Comparison of ENCODE assay signal across 9 cellular contexts in the genomic region with DNA sequence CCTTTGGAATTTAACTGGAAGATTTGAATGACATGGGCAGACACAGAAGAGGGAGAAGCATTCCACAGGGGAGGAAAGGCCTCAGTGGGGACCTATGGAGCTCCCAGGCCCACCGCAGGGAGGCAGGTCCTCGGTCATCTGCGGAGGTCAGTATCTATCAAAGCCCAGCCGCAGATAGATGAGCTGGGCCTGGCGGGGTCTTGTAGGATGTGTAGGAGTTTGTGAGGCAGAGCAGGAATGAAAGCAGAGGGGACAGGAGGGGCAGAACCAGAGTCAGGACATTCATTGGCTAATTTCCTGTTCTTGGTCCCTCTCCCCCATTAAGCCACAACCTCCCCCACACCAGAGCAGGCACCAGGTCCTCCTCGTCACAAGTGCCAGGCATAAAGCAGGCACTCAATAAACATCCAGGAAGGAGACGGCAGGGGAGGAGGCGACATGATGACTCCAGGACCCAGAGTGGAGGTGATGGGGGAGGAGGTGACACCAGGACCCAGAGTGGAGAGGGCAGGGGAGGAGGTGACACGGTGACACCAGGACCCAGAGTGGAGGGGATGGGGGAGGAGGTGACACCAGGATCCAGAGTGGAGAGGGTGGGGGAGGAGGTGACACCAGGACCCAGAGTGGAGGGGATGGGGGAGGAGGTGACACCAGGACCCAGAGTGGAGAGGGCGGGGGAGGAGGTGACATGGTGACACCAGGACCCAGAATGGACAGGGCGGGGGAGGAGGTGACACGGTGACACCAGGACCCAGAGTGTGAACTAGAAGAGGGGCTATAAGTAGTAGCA.
DNase-seq lines count a peak whose midpoint lies in the region; ATAC-seq and TF ChIP-seq lines count a peak whose summit lies in the region.
"Had no signal": no experiment of that assay in that cellular context is flagged by ENCODE, and none has a peak within 500 bp of the region (broad histone marks: within the 10 kb centered on the region; RNA-seq: fewer than 3 reads in every experiment).

No MANE protein-coding gene starts in this region.

- H3K9me3 Mint-ChIP-seq in activated naive CD4-positive, alpha-beta T cell treated with anti-CD3 and anti-CD28 coated beads for 36 hours, result peaks cover 12% of the 10 kb centered on the region
- H3K9me3 Mint-ChIP-seq in activated naive CD4-positive, alpha-beta T cell treated with anti-CD3 and anti-CD28 coated beads, Interleukin-2, amount 50 U/mL, for 72 hours, result peaks cover 0 to 11% of the 10 kb centered on the region in 2 donors
- peaks cover 0 to 12% (median 3%) of the 10 kb centered on the region in 9 donors for H3K9me3 Mint-ChIP-seq in naive thymus-derived CD8-positive, alpha-beta T cell
- H3K9me3 Mint-ChIP-seq in type B pancreatic cell, result no peaks in the 10 kb centered on the region

- CTCF ChIA-PET in activated naive CD4-positive, alpha-beta T cell treated with anti-CD3 and anti-CD28 coated beads for 36 hours (lab: Charles Lee), result no interaction called here

- intact Hi-C loops in activated naive CD4-positive, alpha-beta T cell treated with anti-CD3 and anti-CD28 coated beads for 36 hours (cut with micrococcal nuclease), result loop anchor here (5.0 kb wide), 4 partner anchors 86 to 241 kb away; a partner anchor contains a TSS

- POLR2A ChIA-PET in naive thymus-derived CD8-positive, alpha-beta T cell (lab: Charles Lee), result interaction anchor here (0.9 to 7.3 kb wide), 6 partner anchors 14 to 251 kb away, joined by 3 to 153 read pairs (median 4); no protein-coding TSS in a partner anchor

- H3K4me3 Mint-ChIP-seq in activated naive CD4-positive, alpha-beta T cell treated with anti-CD3 and anti-CD28 coated beads for 36 hours, result peak overlapping the region; percentile 84
- peak overlapping the region; percentile 12 to 76 (median 60) for H3K4me3 Mint-ChIP-seq in naive thymus-derived CD8-positive, alpha-beta T cell
- H3K4me3 Mint-ChIP-seq in type B pancreatic cell, result no peak overlapping the region

- peak; percentile 62 for DNase-seq in activated naive CD4-positive, alpha-beta T cell treated with anti-CD3 and anti-CD28 coated beads for 36 hours
- no peak for DNase-seq in activated naive CD4-positive, alpha-beta T cell treated with anti-CD3 and anti-CD28 coated beads, Interleukin-2, amount 50 U/mL, for 16 hours
- peak in 1 of 2 donors; percentile 50 for DNase-seq in activated naive CD4-positive, alpha-beta T cell treated with anti-CD3 and anti-CD28 coated beads, Interleukin-2, amount 50 U/mL, for 72 hours (ENCODE audit: low spot score in 2 of 2)
- no peak for DNase-seq in naive thymus-derived CD8-positive, alpha-beta T cell
- DNase-seq in type B pancreatic cell (ENCODE audit: extremely low spot score, unreplicated experiment) (no peak), NOMO-1 treated with DMSO at 0.1 percent for 48 hours (lab: John Stamatoyannopoulos, UW; ENCODE audit: unreplicated experiment) (no peak)
- no peak for DNase-seq in NK-92 treated with Interleukin-12 subunit alpha and Interleukin-12 subunit beta, amount 100 ng/mL, for 24 hours (lab: John Stamatoyannopoulos, UW)
- DNase-seq: foreskin keratinocyte had no signal

- peaks cover 38% of the 10 kb centered on the region for H3K36me3 Mint-ChIP-seq in activated naive CD4-positive, alpha-beta T cell treated with anti-CD3 and anti-CD28 coated beads for 36 hours (ENCODE audit: low read depth)
- peaks cover 39 to 45% of the 10 kb centered on the region in 2 donors for H3K36me3 Mint-ChIP-seq in activated naive CD4-positive, alpha-beta T cell treated with anti-CD3 and anti-CD28 coated beads, Interleukin-2, amount 50 U/mL, for 72 hours
- peaks cover 11 to 24% (median 21%) of the 10 kb centered on the region in 3 donors for H3K36me3 Mint-ChIP-seq in naive thymus-derived CD8-positive, alpha-beta T cell
- no peaks in the 10 kb centered on the region for H3K36me3 Mint-ChIP-seq in type B pancreatic cell

- peak overlapping the region; percentile 100 for H3K27ac Mint-ChIP-seq in activated naive CD4-positive, alpha-beta T cell treated with anti-CD3 and anti-CD28 coated beads for 36 hours
- H3K27ac Mint-ChIP-seq in activated naive CD4-positive, alpha-beta T cell treated with anti-CD3 and anti-CD28 coated beads, Interleukin-2, amount 50 U/mL, for 72 hours, result peak overlapping the region; percentile 98 to 99
- H3K27ac Mint-ChIP-seq in naive thymus-derived CD8-positive, alpha-beta T cell, result peak overlapping the region; percentile 100
- peak overlapping the region; percentile 54 for H3K27ac Mint-ChIP-seq in type B pancreatic cell

- TF ChIP-seq CTCF in type B pancreatic cell (conservative IDR thresholded peaks at IDR 0.05), result no peak

- peak in 1 of 2 donors; percentile 53 for ATAC-seq in activated naive CD4-positive, alpha-beta T cell treated with anti-CD3 and anti-CD28 coated beads, Interleukin-2, amount 50 U/mL, for 72 hours
- no peak for ATAC-seq in naive thymus-derived CD8-positive, alpha-beta T cell
- ATAC-seq in HG02852 (IDR thresholded peaks at IDR 0.05; ENCODE audit: unreplicated experiment), result no peak
- ATAC-seq: foreskin keratinocyte had no signal

- peaks cover 73% of the 10 kb centered on the region for H3K4me1 Mint-ChIP-seq in activated naive CD4-positive, alpha-beta T cell treated with anti-CD3 and anti-CD28 coated beads for 36 hours (ENCODE audit: low read depth)
- H3K4me1 Mint-ChIP-seq in naive thymus-derived CD8-positive, alpha-beta T cell, result peaks cover 28 to 68% (median 61%) of the 10 kb centered on the region in 4 donors
- peaks cover 14% of the 10 kb centered on the region for H3K4me1 Mint-ChIP-seq in type B pancreatic cell (ENCODE audit: unreplicated experiment)

- H3K27me3 Mint-ChIP-seq in activated naive CD4-positive, alpha-beta T cell treated with anti-CD3 and anti-CD28 coated beads for 36 hours (ENCODE audit: low read depth), result no peaks in the 10 kb centered on the region
- H3K27me3 Mint-ChIP-seq in naive thymus-derived CD8-positive, alpha-beta T cell, result no peaks in the 10 kb centered on the region
- H3K27me3 Mint-ChIP-seq in type B pancreatic cell, result no peaks in the 10 kb centered on the region
